In the genomic region with DNA sequence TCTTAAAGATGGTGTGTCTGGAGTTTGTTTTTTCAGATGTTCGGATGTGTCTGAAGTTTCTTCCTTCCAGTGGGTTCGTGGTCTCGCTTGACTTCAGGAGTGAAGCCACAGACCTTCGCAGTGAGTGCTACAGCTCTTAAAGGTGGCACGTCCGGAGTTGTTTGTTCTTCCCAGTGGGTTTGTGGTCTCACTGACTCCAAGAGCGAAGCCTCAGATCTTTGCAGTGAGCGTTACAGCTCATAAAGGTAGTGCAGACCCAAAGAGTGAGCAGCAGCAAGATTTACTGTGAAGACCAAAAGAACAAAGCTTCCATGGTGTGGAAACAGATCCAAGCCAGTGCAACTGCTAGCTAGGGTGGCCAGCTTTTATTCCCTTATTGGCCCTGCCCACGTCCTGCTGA, we compare ENCODE assay signal across 27 cellular contexts.
"Had no signal": no experiment of that assay in that cellular context is flagged by ENCODE, and none has a peak within 500 bp of the region (broad histone marks: within the 10 kb centered on the region; RNA-seq: fewer than 3 reads in every experiment).

No MANE protein-coding gene starts in this region.

- H3K27me3 Mint-ChIP-seq: activated B cell treated with CpG ODN at 0.5 μM for 24 hours; activated CD4-positive, alpha-beta memory T cell treated with anti-CD3 and anti-CD28 coated beads for 36 hours; activated CD4-positive, alpha-beta T cell treated with anti-CD3 and anti-CD28 coated beads, Interleukin-2, amount 10 ng/mL, durations not matched to agents 24 days and 14 days; activated CD8-positive, alpha-beta memory T cell treated with anti-CD3 and anti-CD28 coated beads, Interleukin-2, amount 10 ng/mL, durations not matched to agents 7 days and 5 days; activated naive CD8-positive, alpha-beta T cell; central memory CD8-positive, alpha-beta T cell; dendritic cell treated with granulocyte-macrophage colony-stimulating factor and Interleukin-4, amounts not matched to agents 40 ng/mL and 50 ng/mL, for 4 days had no signal

- H3K9me3 Mint-ChIP-seq: activated CD4-positive, alpha-beta T cell treated with anti-CD3 and anti-CD28 coated beads, Interleukin-2, amount 10 ng/mL, durations not matched to agents 24 days and 14 days; central memory CD8-positive, alpha-beta T cell had no signal

- H3K36me3 Mint-ChIP-seq: activated CD4-positive, alpha-beta memory T cell treated with anti-CD3 and anti-CD28 coated beads for 36 hours; activated CD8-positive, alpha-beta memory T cell treated with anti-CD3 and anti-CD28 coated beads, Interleukin-2, amount 10 ng/mL, durations not matched to agents 7 days and 5 days; activated naive CD8-positive, alpha-beta T cell had no signal

- H3K4me3 ChIP-seq: coronary artery, dorsolateral prefrontal cortex had no signal

- H3K27me3 ChIP-seq: brain microvascular endothelial cell, dorsolateral prefrontal cortex had no signal

- DNase-seq: activated B cell treated with CpG ODN at 0.5 μM for 24 hours; activated CD4-positive, alpha-beta memory T cell treated with anti-CD3 and anti-CD28 coated beads for 36 hours; activated CD4-positive, alpha-beta T cell treated with anti-CD3 and anti-CD28 coated beads, Interleukin-2, amount 10 ng/mL, durations not matched to agents 24 days and 14 days; activated CD8-positive, alpha-beta memory T cell treated with anti-CD3 and anti-CD28 coated beads, Interleukin-2, amount 10 ng/mL, durations not matched to agents 7 days and 5 days; activated CD8-positive, alpha-beta memory T cell treated with anti-CD3 and anti-CD28 coated beads, Interleukin-2, amount 50 U/mL, for 4 hours; activated CD8-positive, alpha-beta T cell treated with anti-CD3 and anti-CD28 coated beads, Interleukin-2, amount 10 ng/mL, durations not matched to agents 7 days and 5 days; activated gamma-delta T cell; activated naive CD4-positive, alpha-beta T cell treated with anti-CD3 and anti-CD28 coated beads, Interleukin-2, amount 50 U/mL, for 16 hours; activated naive CD4-positive, alpha-beta T cell treated with Interleukin-2 at 50 U/mL for 16 hours; activated T-cell treated with anti-CD3 and anti-CD28 coated beads, Interleukin-2, amount 50 U/mL, for 1 hour; activated T-cell treated with anti-CD3 and anti-CD28 coated beads, Interleukin-2, amount 50 U/mL, for 48 hours; amniotic stem cell; anterior cingulate cortex; brain microvascular endothelial cell; dorsolateral prefrontal cortex; effector memory CD4-positive, alpha-beta T cell; endodermal cell; foreskin fibroblast; head of caudate nucleus; T-helper 17 cell; T1000; WERI-Rb-1 had no signal

- H3K27ac ChIP-seq: brain microvascular endothelial cell, coronary artery, dorsolateral prefrontal cortex, WERI-Rb-1 had no signal

- H3K36me3 ChIP-seq: brain microvascular endothelial cell, WERI-Rb-1 had no signal

- H3K27ac Mint-ChIP-seq: activated B cell treated with CpG ODN at 0.5 μM for 24 hours; activated CD4-positive, alpha-beta memory T cell treated with anti-CD3 and anti-CD28 coated beads for 36 hours; activated CD4-positive, alpha-beta T cell treated with anti-CD3 and anti-CD28 coated beads, Interleukin-2, amount 10 ng/mL, durations not matched to agents 24 days and 14 days; activated CD8-positive, alpha-beta memory T cell treated with anti-CD3 and anti-CD28 coated beads, Interleukin-2, amount 10 ng/mL, durations not matched to agents 7 days and 5 days; activated CD8-positive, alpha-beta T cell treated with anti-CD3 and anti-CD28 coated beads, Interleukin-2, amount 10 ng/mL, durations not matched to agents 7 days and 5 days; activated naive CD8-positive, alpha-beta T cell; dendritic cell treated with granulocyte-macrophage colony-stimulating factor and Interleukin-4, amounts not matched to agents 40 ng/mL and 50 ng/mL, for 4 days; endodermal cell; T-helper 17 cell; T-helper 2 cell treated with Interferon-gamma antibody and Interleukin-4, amounts not matched to agents 5 μg/mL and 100 μg/mL, for 36 hours had no signal

- H3K4me3 Mint-ChIP-seq: activated B cell treated with CpG ODN at 0.5 μM for 24 hours; activated CD4-positive, alpha-beta memory T cell treated with anti-CD3 and anti-CD28 coated beads for 36 hours; activated CD4-positive, alpha-beta T cell treated with anti-CD3 and anti-CD28 coated beads, Interleukin-2, amount 10 ng/mL, durations not matched to agents 24 days and 14 days; activated CD8-positive, alpha-beta memory T cell treated with anti-CD3 and anti-CD28 coated beads, Interleukin-2, amount 10 ng/mL, durations not matched to agents 7 days and 5 days; activated CD8-positive, alpha-beta T cell treated with anti-CD3 and anti-CD28 coated beads, Interleukin-2, amount 10 ng/mL, durations not matched to agents 7 days and 5 days; activated naive CD8-positive, alpha-beta T cell; central memory CD8-positive, alpha-beta T cell; dendritic cell treated with granulocyte-macrophage colony-stimulating factor and Interleukin-4, amounts not matched to agents 40 ng/mL and 50 ng/mL, for 4 days; endodermal cell; T-helper 17 cell; T-helper 2 cell treated with Interferon-gamma antibody and Interleukin-4, amounts not matched to agents 5 μg/mL and 100 μg/mL, for 36 hours had no signal

- H3K4me1 Mint-ChIP-seq: activated B cell treated with CpG ODN at 0.5 μM for 24 hours; activated CD4-positive, alpha-beta T cell treated with anti-CD3 and anti-CD28 coated beads, Interleukin-2, amount 10 ng/mL, durations not matched to agents 24 days and 14 days; activated CD8-positive, alpha-beta memory T cell treated with anti-CD3 and anti-CD28 coated beads, Interleukin-2, amount 10 ng/mL, durations not matched to agents 7 days and 5 days; central memory CD8-positive, alpha-beta T cell; endodermal cell; T-helper 17 cell had no signal
